Comparison of ENCODE assay signal across 11 cellular contexts in genomic region chr11:110777765-110778164, GRCh38.
DNase-seq lines count a peak whose midpoint lies in the region; ATAC-seq, FAIRE-seq and TF ChIP-seq lines count a peak whose summit lies in the region.
"Had no signal": no experiment of that assay in that cellular context is flagged by ENCODE, and none has a peak within 500 bp of the region (broad histone marks: within the 10 kb centered on the region; RNA-seq: fewer than 3 reads in every experiment).

No MANE protein-coding gene starts in this region.

- no peak for TF ChIP-seq POLR2A in GM12878 (IDR thresholded peaks at IDR 0.05; ENCODE audit: low read depth, low read length)

- no peaks in the 10 kb centered on the region; a peak in 1 of 4 replicates for H3K27me3 ChIP-seq in GM12878 (replicated peaks in 1 of 2; ENCODE audit: control insufficient read depth in 2 of 2, insufficient read depth in 2 of 2, low read length in 1 of 2)

- TF ChIP-seq RAD21 in GM12878 (IDR thresholded peaks at IDR 0.05; ENCODE audit: insufficient read depth, low read depth, low read length) = no peak

- 25% methylated on average over 2 of the region's 2 CpGs for WGBS in GM12878 (ENCODE audit: insufficient coverage, insufficient replicate concordance, low lambda C conversion rate, missing lambda C conversion rate)

- H3K27me3 Mint-ChIP-seq in naive B cell (no peaks in the 10 kb centered on the region), mesothelial cell of epicardium (ENCODE audit: low read depth) (no peaks in the 10 kb centered on the region)

- BruUV-seq in GM12878 (replicated peaks; lab: Mats Ljungman, UMichigan) = no TSS peak

- no peak overlapping the region for H3K4me3 ChIP-seq in GM12878

- intact Hi-C loops in GM12878 (cut with micrococcal nuclease; ENCODE audit: unreplicated experiment) = no loop called here

- RAD21 ChIA-PET in GM12878 (lab: Charles Lee; ENCODE audit: unreplicated experiment) = no interaction called here

- peaks cover 4% of the 10 kb centered on the region; the same call in 1 of the 3 replicates for H3K9me3 ChIP-seq in GM12878 (replicated peaks; ENCODE audit: control insufficient read depth, insufficient read depth, low read length)

- ATAC-seq in HG03135 (IDR thresholded peaks at IDR 0.05; ENCODE audit: unreplicated experiment) (peak; percentile 39), GM12878 (no peak), naive B cell (ENCODE audit: low read depth in 2 of 2) (peak; percentile 41 to 49)
- ATAC-seq in stimulated activated effector memory CD8-positive, alpha-beta T cell treated with anti-CD3 and anti-CD28 coated beads, Interleukin-12 subunit alpha, Interleukin-12 subunit beta, amount 100 ng/mL, for 72 hours = no peak
- ATAC-seq: activated CD8-positive, alpha-beta T cell treated with anti-CD3 and anti-CD28 coated beads for 36 hours had no signal

- CTCF ChIA-PET in GM12878 (lab: Yijun Ruan, JAX) = interaction anchor here (1.0 kb wide), 1 partner anchor 11 kb away, joined by 3 read pairs; no protein-coding TSS in a partner anchor

- FAIRE-seq in GM12878 (lab: Jason Lieb, UNC) = no peak
- FAIRE-seq in RCC 7860 (lab: Jason Lieb, UNC) = no peak

- H3K4me1 Mint-ChIP-seq in naive B cell (peaks cover 7 to 25% (median 16%) of the 10 kb centered on the region in 3 donors), mesothelial cell of epicardium (peaks cover 6% of the 10 kb centered on the region)
- H3K4me1 Mint-ChIP-seq in stimulated activated effector memory CD8-positive, alpha-beta T cell treated with anti-CD3 and anti-CD28 coated beads, Interleukin-12 subunit alpha, Interleukin-12 subunit beta, amount 100 ng/mL, for 72 hours = no peaks in the 10 kb centered on the region

- H4K20me1 ChIP-seq in GM12878 (ENCODE audit: control insufficient read depth, insufficient read depth) = no peaks in the 10 kb centered on the region

- H3K27ac Mint-ChIP-seq in naive B cell (peak overlapping the region in 5 of 6 donors; percentile 1 to 49 (median 6)), mesothelial cell of epicardium (no peak overlapping the region)
- no peak overlapping the region for H3K27ac Mint-ChIP-seq in stimulated activated effector memory CD8-positive, alpha-beta T cell treated with anti-CD3 and anti-CD28 coated beads, Interleukin-12 subunit alpha, Interleukin-12 subunit beta, amount 100 ng/mL, for 72 hours
- H3K27ac Mint-ChIP-seq: activated CD8-positive, alpha-beta T cell treated with anti-CD3 and anti-CD28 coated beads for 36 hours had no signal

- DNase-seq in COLO829 (ENCODE audit: low spot score) (peak; percentile 21), GM12878 (ENCODE audit: low read depth, low spot score) (peak; percentile 24), naive B cell (peak; percentile 1), RCC 7860 (ENCODE audit: low spot score) (no peak), mesothelial cell of epicardium (ENCODE audit: low spot score in 2 of 2, unreplicated experiment in 2 of 2) (no peak)
- no peak for DNase-seq in activated CD4-positive, CD25-positive, alpha-beta regulatory T cell treated with anti-CD3 and anti-CD28 coated beads, Interleukin-2, amount 50 U/mL, for 72 hours
- no peak for DNase-seq in stimulated activated effector memory CD8-positive, alpha-beta T cell treated with anti-CD3 and anti-CD28 coated beads, Interleukin-12 subunit alpha, Interleukin-12 subunit beta, amount 100 ng/mL, for 72 hours (ENCODE audit: low spot score in 2 of 2)
- DNase-seq: activated CD8-positive, alpha-beta T cell treated with anti-CD3 and anti-CD28 coated beads for 36 hours; GF-D8; NCI-H226 had no signal

- no peak overlapping the region for H2AFZ ChIP-seq in GM12878 (ENCODE audit: control insufficient read depth, low read depth, low read length)

- no peak overlapping the region for H3K9ac ChIP-seq in GM12878 (ENCODE audit: control insufficient read depth, insufficient read depth, low read length)

- H3K4me3 Mint-ChIP-seq in naive B cell (peak overlapping the region in 2 of 8 donors; percentile 7 to 53), mesothelial cell of epicardium (no peak overlapping the region)
- no peak overlapping the region for H3K4me3 Mint-ChIP-seq in stimulated activated effector memory CD8-positive, alpha-beta T cell treated with anti-CD3 and anti-CD28 coated beads, Interleukin-12 subunit alpha, Interleukin-12 subunit beta, amount 100 ng/mL, for 72 hours
- H3K4me3 Mint-ChIP-seq: activated CD8-positive, alpha-beta T cell treated with anti-CD3 and anti-CD28 coated beads for 36 hours had no signal

- 0 out of 2 replicates have a peak overlapping the region, but pooled peaks have one; percentile 15 for H3K27ac ChIP-seq in GM12878 (ENCODE audit: control insufficient read depth, insufficient read depth)

- POLR2A ChIA-PET in GM12878 (lab: Charles Lee) = no interaction called here

- no peaks in the 10 kb centered on the region for H3K36me3 ChIP-seq in GM12878 (ENCODE audit: control insufficient read depth in 2 of 2, insufficient read depth in 2 of 2, low read length in 1 of 2)

- in situ Hi-C loops in GM12878 (cut with MboI) = no loop called here

- TF ChIP-seq EP300 in GM12878 (IDR thresholded peaks at IDR 0.05; ENCODE audit: borderline replicate concordance in 1 of 2, control insufficient read depth in 1 of 2, low read depth in 2 of 2, low read length in 2 of 2) = no peak

- no peak overlapping the region for H3K4me2 ChIP-seq in GM12878 (ENCODE audit: control insufficient read depth, insufficient read depth)

- TF ChIP-seq CTCF in GM12878 (IDR thresholded peaks at IDR 0.05 in 2 of 3, conservative IDR thresholded peaks at IDR 0.05 in 1 of 3; ENCODE audit: control insufficient read depth in 2 of 3, extremely low read depth in 1 of 3, insufficient read depth in 1 of 3, low read depth in 3 of 3, low read length in 3 of 3) (no peak), mesothelial cell of epicardium (IDR thresholded peaks at IDR 0.05; ENCODE audit: unreplicated experiment) (no peak)

- SMC1A ChIA-PET in GM12878 (lab: Charles Lee; ENCODE audit: uncharacterized antibody, unreplicated experiment) = interaction anchor here (1.2 kb wide), 1 partner anchor 13 kb away, joined by 3 read pairs; no protein-coding TSS in a partner anchor

- H3K9me3 Mint-ChIP-seq in naive B cell (peaks cover 0 to 9% (median 3%) of the 10 kb centered on the region in 7 donors), mesothelial cell of epicardium (peaks cover 12% of the 10 kb centered on the region)
- H3K9me3 Mint-ChIP-seq in stimulated activated effector memory CD8-positive, alpha-beta T cell treated with anti-CD3 and anti-CD28 coated beads, Interleukin-12 subunit alpha, Interleukin-12 subunit beta, amount 100 ng/mL, for 72 hours = peaks cover 4% of the 10 kb centered on the region

- H3K4me1 ChIP-seq in GM12878 (ENCODE audit: control insufficient read depth, insufficient read depth, low read length) = no peaks in the 10 kb centered on the region; the same call in 1 of the 2 replicates

- H3K36me3 Mint-ChIP-seq in naive B cell = peaks cover 0 to 5% of the 10 kb centered on the region in 2 donors
- H3K36me3 Mint-ChIP-seq in mesothelial cell of epicardium = no peaks in the 10 kb centered on the region
- H3K36me3 Mint-ChIP-seq in stimulated activated effector memory CD8-positive, alpha-beta T cell treated with anti-CD3 and anti-CD28 coated beads, Interleukin-12 subunit alpha, Interleukin-12 subunit beta, amount 100 ng/mL, for 72 hours = no peaks in the 10 kb centered on the region

- no peaks in the 10 kb centered on the region for H3K79me2 ChIP-seq in GM12878 (ENCODE audit: control insufficient read depth, insufficient read depth, low read length)

TF ChIP-seq in GM12878, 131 proteins besides CTCF, POLR2A, EP300 and RAD21:
- 0 out of 2 replicates have a peak, but pooled peaks have one; percentile 14 for TF ChIP-seq MTA2 (IDR thresholded peaks at IDR 0.05; ENCODE audit: low read depth)
- TF ChIP-seq IKZF2 (IDR thresholded peaks at IDR 0.05) = peak; percentile 33 to 40; a peak in 2 of 4 replicates
- TF ChIP-seq EZH2 (IDR thresholded peaks at IDR 0.05; ENCODE audit: borderline replicate concordance, control insufficient read depth, low read depth, low read length) = no peak

Comparison
In these comparisons a context has a peak if more than half of its experiments do, and no peak if none do; other contexts are left out.
1. DNase-seq: peak in COLO829 (single experiment), GM12878 (single experiment) and naive B cell (single experiment); none in RCC 7860 (single experiment), activated CD4-positive, CD25-positive, alpha-beta regulatory T cell treated with anti-CD3 and anti-CD28 coated beads, Interleukin-2, amount 50 U/mL, for 72 hours (single experiment), mesothelial cell of epicardium (0 of 2) and stimulated activated effector memory CD8-positive, alpha-beta T cell treated with anti-CD3 and anti-CD28 coated beads, Interleukin-12 subunit alpha, Interleukin-12 subunit beta, amount 100 ng/mL, for 72 hours (0 of 2).
2. ATAC-seq: peak in HG03135 (single experiment) and naive B cell (2 of 2); none in GM12878 (single experiment) and stimulated activated effector memory CD8-positive, alpha-beta T cell treated with anti-CD3 and anti-CD28 coated beads, Interleukin-12 subunit alpha, Interleukin-12 subunit beta, amount 100 ng/mL, for 72 hours (single experiment).
3. H3K27ac Mint-ChIP-seq: peak in naive B cell (5 of 6); none in mesothelial cell of epicardium (single experiment) and stimulated activated effector memory CD8-positive, alpha-beta T cell treated with anti-CD3 and anti-CD28 coated beads, Interleukin-12 subunit alpha, Interleukin-12 subunit beta, amount 100 ng/mL, for 72 hours (single experiment).